ENCODE assay signal across 1 cellular context in genomic region chr6:128519132-128519930, GRCh38.
A peak's percentile ranks its signal among the peaks of the same experiment; 100 is the strongest.
TF ChIP-seq lines count a peak whose summit lies in the region.

No MANE protein-coding gene starts in this region.

TF ChIP-seq in HepG2, 621 proteins besides CTCF, POLR2A, EP300 and RAD21 (continued from another document and continues in another):
- TF ChIP-seq ZBTB49 (CRISPR knock-in tag; IDR thresholded peaks at IDR 0.05; ENCODE audit: borderline replicate concordance) (no peak), HDAC1 (CRISPR knock-in tag; IDR thresholded peaks at IDR 0.05) (peak; percentile 53), SNAPC5 (CRISPR knock-in tag; IDR thresholded peaks at IDR 0.05; ENCODE audit: borderline replicate concordance) (no peak), ZSCAN22 (CRISPR knock-in tag; IDR thresholded peaks at IDR 0.05) (no peak), MAF1 (CRISPR knock-in tag; IDR thresholded peaks at IDR 0.05; ENCODE audit: borderline replicate concordance) (peak; percentile 69), NFIB (CRISPR knock-in tag; IDR thresholded peaks at IDR 0.05; ENCODE audit: borderline replicate concordance) (0 out of 2 replicates have a peak, but pooled peaks have one; percentile 72), NFE2L2 (IDR thresholded peaks at IDR 0.05; ENCODE audit: low read length) (no peak), MTF2 (CRISPR knock-in tag; IDR thresholded peaks at IDR 0.05; ENCODE audit: borderline replicate concordance) (peak; percentile 92; the same call in 1 of the 2 replicates), RBM39 (IDR thresholded peaks at IDR 0.05; ENCODE audit: low read depth, low read length, poor library complexity, severe bottlenecking) (no peak), ZFAT (CRISPR knock-in tag; conservative IDR thresholded peaks at IDR 0.05) (0 out of 2 replicates have a peak, but pooled peaks have one; percentile 54), ZNF678 (CRISPR knock-in tag; IDR thresholded peaks at IDR 0.05) (no peak), CCDC6 (CRISPR knock-in tag; IDR thresholded peaks at IDR 0.05) (peak; percentile 60; the same call in 1 of the 2 replicates), REPIN1 (CRISPR knock-in tag; IDR thresholded peaks at IDR 0.05; ENCODE audit: borderline replicate concordance, low read depth) (peak; percentile 34; the same call in 1 of the 2 replicates), ZNF713 (CRISPR knock-in tag; IDR thresholded peaks at IDR 0.05) (no peak), GMEB1 (CRISPR knock-in tag; IDR thresholded peaks at IDR 0.05; ENCODE audit: borderline replicate concordance) (0 out of 2 replicates have a peak, but pooled peaks have one; percentile 33), SP4 (CRISPR knock-in tag; IDR thresholded peaks at IDR 0.05) (no peak), GFI1 (CRISPR knock-in tag; IDR thresholded peaks at IDR 0.05; ENCODE audit: borderline replicate concordance) (peak; percentile 29; the same call in 1 of the 2 replicates), ZNF274 (CRISPR knock-in tag; IDR thresholded peaks at IDR 0.05) (no peak; the same call in 1 of the 2 replicates), NCOR1 (IDR thresholded peaks at IDR 0.05; ENCODE audit: borderline replicate concordance, low read length) (peak; percentile 26; the same call in 1 of the 2 replicates), ZNF503 (CRISPR knock-in tag; IDR thresholded peaks at IDR 0.05) (peak; percentile 77), STAG1 (CRISPR knock-in tag; IDR thresholded peaks at IDR 0.05) (peak; percentile 76), THAP11 (CRISPR knock-in tag; IDR thresholded peaks at IDR 0.05) (0 out of 2 replicates have a peak, but pooled peaks have one; percentile 6), KAT7 (CRISPR knock-in tag; IDR thresholded peaks at IDR 0.05; ENCODE audit: borderline replicate concordance) (no peak), ZNF230 (CRISPR knock-in tag; IDR thresholded peaks at IDR 0.05) (no peak), ZNF770 (CRISPR knock-in tag; IDR thresholded peaks at IDR 0.05) (peak; percentile 52; the same call in 1 of the 2 replicates), NFE2 (CRISPR knock-in tag; IDR thresholded peaks at IDR 0.05) (no peak), NR0B2 (CRISPR knock-in tag; IDR thresholded peaks at IDR 0.05) (peak; percentile 36; the same call in 1 of the 2 replicates), ZNF839 (CRISPR knock-in tag; IDR thresholded peaks at IDR 0.05; ENCODE audit: borderline replicate concordance) (no peak), ZNF235 (CRISPR knock-in tag; IDR thresholded peaks at IDR 0.05; ENCODE audit: borderline replicate concordance) (0 out of 2 replicates have a peak, but pooled peaks have one; percentile 52), RFX5 (IDR thresholded peaks at IDR 0.05; ENCODE audit: low read depth, low read length) (no peak), CBX2 (IDR thresholded peaks at IDR 0.05; ENCODE audit: low read depth, low read length) (no peak), CBX2 (CRISPR knock-in tag; IDR thresholded peaks at IDR 0.05; ENCODE audit: low read depth) (no peak), MAFG (CRISPR knock-in tag; IDR thresholded peaks at IDR 0.05) (no peak), ZNF512 (CRISPR knock-in tag; IDR thresholded peaks at IDR 0.05) (no peak), HINFP (CRISPR knock-in tag; IDR thresholded peaks at IDR 0.05; ENCODE audit: low read depth) (no peak), TEAD3 (CRISPR knock-in tag; optimal IDR thresholded peaks at IDR 0.05; ENCODE audit: borderline replicate concordance) (peak; percentile 44), MNT (IDR thresholded peaks at IDR 0.05) (no peak), U2AF2 (IDR thresholded peaks at IDR 0.05; ENCODE audit: low read depth, low read length) (no peak), ZNF556 (CRISPR knock-in tag; IDR thresholded peaks at IDR 0.05; ENCODE audit: borderline replicate concordance) (no peak; the same call in 1 of the 2 replicates), ETS1 (CRISPR knock-in tag; IDR thresholded peaks at IDR 0.05) (no peak), ZNF121 (CRISPR knock-in tag; IDR thresholded peaks at IDR 0.05) (no peak), GLMP (CRISPR knock-in tag; IDR thresholded peaks at IDR 0.05; ENCODE audit: borderline replicate concordance) (no peak), STAT6 (CRISPR knock-in tag; IDR thresholded peaks at IDR 0.05; ENCODE audit: borderline replicate concordance) (no peak), XBP1 (CRISPR knock-in tag; IDR thresholded peaks at IDR 0.05) (no peak)
